ENCODE assay signal across 8 cellular contexts in genomic region chrX:66030505-66031317, GRCh38. TPM values are rescaled to one million over a fixed set of nuclear protein-coding genes. Genes with fewer than 3 reads are reported as not detected.
A peak's percentile ranks its signal among the peaks of the same experiment; 100 is the strongest.
DNase-seq lines count a peak whose midpoint lies in the region; ATAC-seq and TF ChIP-seq lines count a peak whose summit lies in the region.

No MANE protein-coding gene starts in this region.

- TF ChIP-seq CTCF in HCT116 (IDR thresholded peaks at IDR 0.05 in 2 of 3, conservative IDR thresholded peaks at IDR 0.05 in 1 of 3; ENCODE audit: borderline replicate concordance in 1 of 3, insufficient read depth in 1 of 3, low read depth in 2 of 3, low read length in 2 of 3) (peak; percentile 24 to 69 (median 62); a peak in 5 of 6 replicates), PC-9 (conservative IDR thresholded peaks at IDR 0.05) (peak; percentile 47), esophagus squamous epithelium (IDR thresholded peaks at IDR 0.05) (peak in 4 of 6 experiments; percentile 13 to 50 (median 36)), spleen (IDR thresholded peaks at IDR 0.05 in 8 of 11, conservative IDR thresholded peaks at IDR 0.05 in 3 of 11) (peak in 10 of 11 experiments; percentile 34 to 72 (median 56))

- H3K9me3 ChIP-seq in HCT116 (ENCODE audit: control insufficient read depth in 1 of 2, insufficient read depth in 1 of 2, low read depth in 1 of 2, low read length in 2 of 2): no peaks in the 10 kb centered on the region
- H3K9me3 ChIP-seq in PC-9 (ENCODE audit: insufficient read depth, low read depth): no peaks in the 10 kb centered on the region
- no peaks in the 10 kb centered on the region for H3K9me3 ChIP-seq in esophagus squamous epithelium
- H3K9me3 ChIP-seq in spleen: no peaks in the 10 kb centered on the region

- H3K27ac ChIP-seq in HCT116 (ENCODE audit: low read depth, low read length): no peak overlapping the region
- no peak overlapping the region for H3K27ac ChIP-seq in PC-9
- no peak overlapping the region for H3K27ac ChIP-seq in esophagus squamous epithelium
- no peak overlapping the region for H3K27ac ChIP-seq in spleen

- H3K36me3 ChIP-seq in HCT116 (ENCODE audit: control insufficient read depth in 1 of 2, insufficient read depth in 2 of 2, low read length in 2 of 2): no peaks in the 10 kb centered on the region
- H3K36me3 ChIP-seq in PC-9 (ENCODE audit: low read depth): no peaks in the 10 kb centered on the region
- H3K36me3 ChIP-seq in esophagus squamous epithelium: no peaks in the 10 kb centered on the region
- H3K36me3 ChIP-seq in spleen: no peaks in the 10 kb centered on the region

- H3K9me3 Mint-ChIP-seq in activated CD4-positive, alpha-beta memory T cell treated with anti-CD3 and anti-CD28 coated beads for 36 hours: no peaks in the 10 kb centered on the region
- no peaks in the 10 kb centered on the region for H3K9me3 Mint-ChIP-seq in activated CD4-positive, alpha-beta memory T cell treated with anti-CD3 and anti-CD28 coated beads, Interleukin-2, amount 10 ng/mL, durations not matched to agents 7 days and 5 days
- H3K9me3 Mint-ChIP-seq in activated T-helper 2 cell treated with anti-CD3 and anti-CD28 coated beads, Interferon-gamma antibody, Interleukin-2, Interleukin-4, amounts not matched to agents 10 μg/mL and 5 μg/mL and 100 μg/mL, durations not matched to agents 14 hours and 24 hours and 36 hours: no peaks in the 10 kb centered on the region

- H2AFZ ChIP-seq in HCT116 (ENCODE audit: low read depth, low read length, poor library complexity, severe bottlenecking) (no peak overlapping the region), PC-9 (no peak overlapping the region)

- intact Hi-C loops in activated CD4-positive, alpha-beta memory T cell treated with anti-CD3 and anti-CD28 coated beads for 36 hours (cut with micrococcal nuclease): loop anchor here (1.0 to 5.0 kb wide), 2 partner anchors 42 to 80 kb away; no protein-coding TSS in a partner anchor
- intact Hi-C loops in HCT116 (cut with micrococcal nuclease): no loop called here
- intact Hi-C loops in PC-9 (cut with micrococcal nuclease; ENCODE audit: unreplicated experiment): no loop called here
- intact Hi-C loops in esophagus squamous epithelium (cut with DNase I): no loop called here
- intact Hi-C loops in spleen (cut with DNase I; ENCODE audit: low total_unique reads): no loop called here
- intact Hi-C loops in activated T-helper 2 cell treated with anti-CD3 and anti-CD28 coated beads, Interferon-gamma antibody, Interleukin-2, Interleukin-4, amounts not matched to agents 10 μg/mL and 5 μg/mL and 100 μg/mL, durations not matched to agents 14 hours and 24 hours and 36 hours (cut with micrococcal nuclease): loop anchor here (10.0 kb wide), 2 partner anchors 174 to 674 kb away; no protein-coding TSS in a partner anchor

- H3K27me3 ChIP-seq in HCT116 (ENCODE audit: insufficient read depth, low read length) (no peaks in the 10 kb centered on the region), PC-9 (ENCODE audit: insufficient read depth, low read depth) (no peaks in the 10 kb centered on the region), esophagus squamous epithelium (no peaks in the 10 kb centered on the region), spleen (replicated peaks in 1 of 7) (no peaks in the 10 kb centered on the region)

- peak; percentile 75 for ATAC-seq in HCT116

- H4K20me1 ChIP-seq in HCT116 (ENCODE audit: insufficient read depth): no peaks in the 10 kb centered on the region
- no peaks in the 10 kb centered on the region for H4K20me1 ChIP-seq in PC-9 (ENCODE audit: insufficient read depth)

- no peak overlapping the region for H3K9ac ChIP-seq in HCT116 (ENCODE audit: low read length)

- 42 to 62% methylated on average over 6 to 7 of the region's 7 CpGs for WGBS in esophagus squamous epithelium, 2 donors
- 32 to 57% (median 53%) methylated on average over 7 of the region's 7 CpGs for WGBS in spleen, 5 donors

- peak; percentile 19; the same call in 1 of the 2 replicates for TF ChIP-seq RAD21 in HCT116 (IDR thresholded peaks at IDR 0.05; ENCODE audit: low read depth)

- POLR2A ChIA-PET in activated CD4-positive, alpha-beta memory T cell treated with anti-CD3 and anti-CD28 coated beads for 36 hours (lab: Charles Lee): no interaction called here
- POLR2A ChIA-PET in activated CD4-positive, alpha-beta memory T cell treated with anti-CD3 and anti-CD28 coated beads, Interleukin-2, amount 10 ng/mL, durations not matched to agents 7 days and 5 days (lab: Charles Lee): no interaction called here
- POLR2A ChIA-PET in HCT116 (lab: Charles Lee): no interaction called here
- POLR2A ChIA-PET in PC-9 (lab: Charles Lee; ENCODE audit: unreplicated experiment): no interaction called here

- H3K4me3 Mint-ChIP-seq in activated CD4-positive, alpha-beta memory T cell treated with anti-CD3 and anti-CD28 coated beads for 36 hours: no peak overlapping the region
- no peak overlapping the region for H3K4me3 Mint-ChIP-seq in activated CD4-positive, alpha-beta memory T cell treated with anti-CD3 and anti-CD28 coated beads, Interleukin-2, amount 10 ng/mL, durations not matched to agents 7 days and 5 days
- no peak overlapping the region for H3K4me3 Mint-ChIP-seq in activated T-helper 2 cell treated with anti-CD3 and anti-CD28 coated beads, Interferon-gamma antibody, Interleukin-2, Interleukin-4, amounts not matched to agents 10 μg/mL and 5 μg/mL and 100 μg/mL, durations not matched to agents 14 hours and 24 hours and 36 hours (ENCODE audit: low read depth)

- H3F3A ChIP-seq in PC-9 (ENCODE audit: insufficient read depth, low read depth): no peaks in the 10 kb centered on the region

- no peak overlapping the region for H3K4me2 ChIP-seq in HCT116 (ENCODE audit: low read length)
- no peak overlapping the region for H3K4me2 ChIP-seq in PC-9

- RAD21 ChIA-PET in HCT116 (lab: Charles Lee; ENCODE audit: low non-redundant PET in 1 of 2, low total read pairs in 2 of 2, uncharacterized antibody in 2 of 2, unreplicated experiment in 2 of 2): no interaction called here

- H3K27me3 Mint-ChIP-seq in activated CD4-positive, alpha-beta memory T cell treated with anti-CD3 and anti-CD28 coated beads for 36 hours: no peaks in the 10 kb centered on the region
- no peaks in the 10 kb centered on the region for H3K27me3 Mint-ChIP-seq in activated CD4-positive, alpha-beta memory T cell treated with anti-CD3 and anti-CD28 coated beads, Interleukin-2, amount 10 ng/mL, durations not matched to agents 7 days and 5 days
- no peaks in the 10 kb centered on the region for H3K27me3 Mint-ChIP-seq in activated T-helper 2 cell treated with anti-CD3 and anti-CD28 coated beads, Interferon-gamma antibody, Interleukin-2, Interleukin-4, amounts not matched to agents 10 μg/mL and 5 μg/mL and 100 μg/mL, durations not matched to agents 14 hours and 24 hours and 36 hours (ENCODE audit: low read depth)

- no peaks in the 10 kb centered on the region for H3K79me2 ChIP-seq in HCT116 (ENCODE audit: insufficient read depth, low read length)
- H3K79me2 ChIP-seq in PC-9 (ENCODE audit: low read depth): no peaks in the 10 kb centered on the region

- H3K36me3 Mint-ChIP-seq in activated CD4-positive, alpha-beta memory T cell treated with anti-CD3 and anti-CD28 coated beads for 36 hours: no peaks in the 10 kb centered on the region
- H3K36me3 Mint-ChIP-seq in activated CD4-positive, alpha-beta memory T cell treated with anti-CD3 and anti-CD28 coated beads, Interleukin-2, amount 10 ng/mL, durations not matched to agents 7 days and 5 days (ENCODE audit: low read depth): no peaks in the 10 kb centered on the region
- H3K36me3 Mint-ChIP-seq in activated T-helper 2 cell treated with anti-CD3 and anti-CD28 coated beads, Interferon-gamma antibody, Interleukin-2, Interleukin-4, amounts not matched to agents 10 μg/mL and 5 μg/mL and 100 μg/mL, durations not matched to agents 14 hours and 24 hours and 36 hours (ENCODE audit: low read depth): no peaks in the 10 kb centered on the region

- no peak for TF ChIP-seq POLR2A in HCT116 (IDR thresholded peaks at IDR 0.05; ENCODE audit: borderline replicate concordance, extremely low read depth, insufficient read depth, insufficient read length)
- TF ChIP-seq POLR2A in esophagus squamous epithelium (IDR thresholded peaks at IDR 0.05): no peak
- TF ChIP-seq POLR2A in spleen (IDR thresholded peaks at IDR 0.05): no peak

- H3K4me1 ChIP-seq in HCT116 (ENCODE audit: control insufficient read depth in 1 of 2, insufficient read depth in 2 of 2, low read length in 2 of 2): no peaks in the 10 kb centered on the region
- H3K4me1 ChIP-seq in PC-9 (replicated peaks; ENCODE audit: insufficient read depth): no peaks in the 10 kb centered on the region
- no peaks in the 10 kb centered on the region for H3K4me1 ChIP-seq in esophagus squamous epithelium
- H3K4me1 ChIP-seq in spleen: peaks cover 0 to 8% (median 0%) of the 10 kb centered on the region in 6 donors

- H3K4me1 Mint-ChIP-seq in activated CD4-positive, alpha-beta memory T cell treated with anti-CD3 and anti-CD28 coated beads for 36 hours (ENCODE audit: low read depth): no peaks in the 10 kb centered on the region
- peaks cover 2% of the 10 kb centered on the region for H3K4me1 Mint-ChIP-seq in activated CD4-positive, alpha-beta memory T cell treated with anti-CD3 and anti-CD28 coated beads, Interleukin-2, amount 10 ng/mL, durations not matched to agents 7 days and 5 days
- H3K4me1 Mint-ChIP-seq in activated T-helper 2 cell treated with anti-CD3 and anti-CD28 coated beads, Interferon-gamma antibody, Interleukin-2, Interleukin-4, amounts not matched to agents 10 μg/mL and 5 μg/mL and 100 μg/mL, durations not matched to agents 14 hours and 24 hours and 36 hours (ENCODE audit: low read depth): peaks cover 4% of the 10 kb centered on the region

- DNase-seq in activated CD4-positive, alpha-beta memory T cell treated with anti-CD3 and anti-CD28 coated beads for 36 hours: peak; percentile 29
- no peak for DNase-seq in activated CD4-positive, alpha-beta memory T cell treated with anti-CD3 and anti-CD28 coated beads, Interleukin-2, amount 10 ng/mL, durations not matched to agents 7 days and 5 days
- DNase-seq in HCT116 (ENCODE audit: low read depth, low spot score) (peak; percentile 10), PC-9 (no peak), esophagus squamous epithelium (lab: John Stamatoyannopoulos, UW) (no peak), spleen (no peak), NCI-H187 (lab: John Stamatoyannopoulos, UW) (no peak)
- no peak for DNase-seq in activated T-helper 2 cell treated with anti-CD3 and anti-CD28 coated beads, Interferon-gamma antibody, Interleukin-2, Interleukin-4, amounts not matched to agents 10 μg/mL and 5 μg/mL and 100 μg/mL, durations not matched to agents 14 hours and 24 hours and 36 hours (ENCODE audit: low spot score)

- CTCF ChIA-PET in activated CD4-positive, alpha-beta memory T cell treated with anti-CD3 and anti-CD28 coated beads for 36 hours (lab: Charles Lee): interaction anchor here (0.9 to 2.7 kb wide), 11 partner anchors 10 to 449 kb away, joined by 3 to 18 read pairs (median 6); no protein-coding TSS in a partner anchor
- CTCF ChIA-PET in activated CD4-positive, alpha-beta memory T cell treated with anti-CD3 and anti-CD28 coated beads, Interleukin-2, amount 10 ng/mL, durations not matched to agents 7 days and 5 days (lab: Charles Lee): interaction anchor here (0.8 to 2.2 kb wide), 7 partner anchors 10 to 449 kb away, joined by 3 to 10 read pairs (median 3); no protein-coding TSS in a partner anchor
- CTCF ChIA-PET in HCT116 (lab: Charles Lee) (no interaction called here), PC-9 (lab: Charles Lee) (interaction anchor here (0.5 kb wide), 1 partner anchor 41 kb away, joined by 3 read pairs; no protein-coding TSS in a partner anchor)

- H3K4me3 ChIP-seq in HCT116 (replicated peaks in 1 of 2; ENCODE audit: low read depth in 1 of 2, low read length in 2 of 2): no peak overlapping the region
- no peak overlapping the region for H3K4me3 ChIP-seq in PC-9
- no peak overlapping the region for H3K4me3 ChIP-seq in esophagus squamous epithelium
- H3K4me3 ChIP-seq in spleen: no peak overlapping the region

- H3K27ac Mint-ChIP-seq in activated CD4-positive, alpha-beta memory T cell treated with anti-CD3 and anti-CD28 coated beads for 36 hours: no peak overlapping the region
- no peak overlapping the region for H3K27ac Mint-ChIP-seq in activated CD4-positive, alpha-beta memory T cell treated with anti-CD3 and anti-CD28 coated beads, Interleukin-2, amount 10 ng/mL, durations not matched to agents 7 days and 5 days
- H3K27ac Mint-ChIP-seq in activated T-helper 2 cell treated with anti-CD3 and anti-CD28 coated beads, Interferon-gamma antibody, Interleukin-2, Interleukin-4, amounts not matched to agents 10 μg/mL and 5 μg/mL and 100 μg/mL, durations not matched to agents 14 hours and 24 hours and 36 hours: no peak overlapping the region

- BruUV-seq in HCT116 (replicated peaks; lab: Mats Ljungman, UMichigan) (no TSS peak), PC-9 (replicated peaks; lab: Mats Ljungman, UMichigan) (no TSS peak)

- H3K9me2 ChIP-seq in HCT116 (ENCODE audit: insufficient read depth) (no peaks in the 10 kb centered on the region), PC-9 (ENCODE audit: insufficient read depth) (no peaks in the 10 kb centered on the region)

RNA-seq across cellular contexts. Expression of gene VSIG4, which starts 9.2 kb away (rescaled TPM):
- not detected for total RNA-seq in activated CD4-positive, alpha-beta memory T cell treated with anti-CD3 and anti-CD28 coated beads for 36 hours
- not detected for total RNA-seq in activated CD4-positive, alpha-beta memory T cell treated with anti-CD3 and anti-CD28 coated beads, Interleukin-2, amount 10 ng/mL, durations not matched to agents 7 days and 5 days
- total RNA-seq in HCT116 (2021; ENCODE audit: unreplicated experiment) (0.59 TPM), PC-9 (2021) (not detected in 2 replicates), esophagus squamous epithelium (10 to 100 TPM in 2 of 4 donors, 1 to 10 TPM in 2; 1.7 to 84.3 (median 45.4) TPM), spleen (100 to 1,000 TPM in 2 of 7 donors, 10 to 100 TPM in 4, 1 to 10 TPM in 1; 6.3 to 255 (median 84.1) TPM)
- polyA plus RNA-seq in HCT116 (2012): not detected in 2 replicates
- polyA plus RNA-seq in spleen: 10 to 100 TPM; 21.6 to 34.6 (median 22.1) TPM
- not detected in 2 replicates for total RNA-seq in activated T-helper 2 cell treated with anti-CD3 and anti-CD28 coated beads, Interferon-gamma antibody, Interleukin-2, Interleukin-4, amounts not matched to agents 10 μg/mL and 5 μg/mL and 100 μg/mL, durations not matched to agents 14 hours and 24 hours and 36 hours

Comparison
In these comparisons a context has a peak if more than half of its experiments do, and no peak if none do; other contexts are left out.
1. DNase-seq: peak in activated CD4-positive, alpha-beta memory T cell treated with anti-CD3 and anti-CD28 coated beads for 36 hours (single experiment) and HCT116 (single experiment); none in activated CD4-positive, alpha-beta memory T cell treated with anti-CD3 and anti-CD28 coated beads, Interleukin-2, amount 10 ng/mL, durations not matched to agents 7 days and 5 days (single experiment), PC-9 (0 of 2), esophagus squamous epithelium (single experiment), spleen (single experiment), activated T-helper 2 cell treated with anti-CD3 and anti-CD28 coated beads, Interferon-gamma antibody, Interleukin-2, Interleukin-4, amounts not matched to agents 10 μg/mL and 5 μg/mL and 100 μg/mL, durations not matched to agents 14 hours and 24 hours and 36 hours (single experiment) and NCI-H187 (0 of 2).
2. intact Hi-C loops: an anchor here in activated CD4-positive, alpha-beta memory T cell treated with anti-CD3 and anti-CD28 coated beads for 36 hours (1.0 to 5.0 kb wide) and activated T-helper 2 cell treated with anti-CD3 and anti-CD28 coated beads, Interferon-gamma antibody, Interleukin-2, Interleukin-4, amounts not matched to agents 10 μg/mL and 5 μg/mL and 100 μg/mL, durations not matched to agents 14 hours and 24 hours and 36 hours (10.0 kb wide); none called in HCT116, PC-9, esophagus squamous epithelium and spleen.
3. Peak in every context shown above with its lines, with median percentiles within 50 percentile points of each other: CTCF ChIP-seq.